4 cellular contexts compared by ENCODE assay signal in genomic region chr5:31465282-31465681, GRCh38.
A peak's percentile ranks its signal among the peaks of the same experiment; 100 is the strongest.
TF ChIP-seq lines count a peak whose summit lies in the region.

No MANE protein-coding gene starts in this region.

TF ChIP-seq in HepG2, 621 proteins besides CTCF, POLR2A, EP300 and RAD21:
- TF ChIP-seq SRSF1 (optimal IDR thresholded peaks at IDR 0.05; ENCODE audit: low read depth, low read length) (no peak), MAFF (IDR thresholded peaks at IDR 0.05; ENCODE audit: low read depth, low read length) (0 out of 2 replicates have a peak, but pooled peaks have one; percentile 19), BCL6 (CRISPR knock-in tag; IDR thresholded peaks at IDR 0.05) (no peak), GRHL1 (CRISPR knock-in tag; conservative IDR thresholded peaks at IDR 0.05) (no peak), NCOA5 (CRISPR knock-in tag; IDR thresholded peaks at IDR 0.05) (no peak), ZSCAN29 (CRISPR knock-in tag; conservative IDR thresholded peaks at IDR 0.05) (no peak), ZNF296 (CRISPR knock-in tag; conservative IDR thresholded peaks at IDR 0.05) (no peak), MAFK (conservative IDR thresholded peaks at IDR 0.05 in 1 of 2, IDR thresholded peaks at IDR 0.05 in 1 of 2; ENCODE audit: low read length in 2 of 2) (peak; percentile 57 to 63)
- TF ChIP-seq, protein P1, sequence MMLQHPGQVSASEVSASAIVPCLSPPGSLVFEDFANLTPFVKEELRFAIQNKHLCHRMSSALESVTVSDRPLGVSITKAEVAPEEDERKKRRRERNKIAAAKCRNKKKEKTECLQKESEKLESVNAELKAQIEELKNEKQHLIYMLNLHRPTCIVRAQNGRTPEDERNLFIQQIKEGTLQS (CRISPR knock-in tag; IDR thresholded peaks at IDR 0.05), result no peak
- TF ChIP-seq, protein P2, sequence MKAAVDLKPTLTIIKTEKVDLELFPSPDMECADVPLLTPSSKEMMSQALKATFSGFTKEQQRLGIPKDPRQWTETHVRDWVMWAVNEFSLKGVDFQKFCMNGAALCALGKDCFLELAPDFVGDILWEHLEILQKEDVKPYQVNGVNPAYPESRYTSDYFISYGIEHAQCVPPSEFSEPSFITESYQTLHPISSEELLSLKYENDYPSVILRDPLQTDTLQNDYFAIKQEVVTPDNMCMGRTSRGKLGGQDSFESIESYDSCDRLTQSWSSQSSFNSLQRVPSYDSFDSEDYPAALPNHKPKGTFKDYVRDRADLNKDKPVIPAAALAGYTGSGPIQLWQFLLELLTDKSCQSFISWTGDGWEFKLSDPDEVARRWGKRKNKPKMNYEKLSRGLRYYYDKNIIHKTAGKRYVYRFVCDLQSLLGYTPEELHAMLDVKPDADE (CRISPR knock-in tag; IDR thresholded peaks at IDR 0.05), result no peak

TF ChIP-seq in A549, 52 proteins besides CTCF, POLR2A, EP300 and RAD21:
- TF ChIP-seq HDAC2 (IDR thresholded peaks at IDR 0.05) (no peak), FOSB (CRISPR knock-in tag; IDR thresholded peaks at IDR 0.05) (no peak), MAFK (IDR thresholded peaks at IDR 0.05; ENCODE audit: partially characterized antibody) (peak; percentile 49), TFCP2L1 (CRISPR knock-in tag; IDR thresholded peaks at IDR 0.05) (no peak), MAX (IDR thresholded peaks at IDR 0.05) (no peak)

TF ChIP-seq in IMR-90, 13 proteins besides CTCF, POLR2A, EP300 and RAD21:
- no peak for TF ChIP-seq ELK1 (IDR thresholded peaks at IDR 0.05; ENCODE audit: borderline replicate concordance, low read depth, low read length)
- peak; percentile 39; the same call in 1 of the 2 replicates for TF ChIP-seq MAFK (IDR thresholded peaks at IDR 0.05; ENCODE audit: low read depth, low read length)
- TF ChIP-seq, protein P3, sequence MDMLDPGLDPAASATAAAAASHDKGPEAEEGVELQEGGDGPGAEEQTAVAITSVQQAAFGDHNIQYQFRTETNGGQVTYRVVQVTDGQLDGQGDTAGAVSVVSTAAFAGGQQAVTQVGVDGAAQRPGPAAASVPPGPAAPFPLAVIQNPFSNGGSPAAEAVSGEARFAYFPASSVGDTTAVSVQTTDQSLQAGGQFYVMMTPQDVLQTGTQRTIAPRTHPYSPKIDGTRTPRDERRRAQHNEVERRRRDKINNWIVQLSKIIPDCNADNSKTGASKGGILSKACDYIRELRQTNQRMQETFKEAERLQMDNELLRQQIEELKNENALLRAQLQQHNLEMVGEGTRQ (IDR thresholded peaks at IDR 0.05; ENCODE audit: low read depth, low read length), result no peak
- no peak for TF ChIP-seq RCOR1 (IDR thresholded peaks at IDR 0.05; ENCODE audit: insufficient replicate concordance, low read length)
- TF ChIP-seq CHD1 (IDR thresholded peaks at IDR 0.05; ENCODE audit: low read depth, low read length), result no peak

TF ChIP-seq in K562, 482 proteins besides CTCF, POLR2A, EP300 and RAD21:
- TF ChIP-seq FOXA3 (CRISPR knock-in tag; conservative IDR thresholded peaks at IDR 0.05 in 1 of 2, IDR thresholded peaks at IDR 0.05 in 1 of 2) (no peak), ZNF316 (IDR thresholded peaks at IDR 0.05) (peak; percentile 71), SNRNP70 (optimal IDR thresholded peaks at IDR 0.05; ENCODE audit: low read depth, low read length) (no peak), CSDE1 (IDR thresholded peaks at IDR 0.05) (no peak), ZC3H11A (IDR thresholded peaks at IDR 0.05; ENCODE audit: low read depth, low read length) (no peak), ETV6 (IDR thresholded peaks at IDR 0.05; ENCODE audit: borderline replicate concordance in 1 of 2, low read depth in 2 of 2, low read length in 1 of 2) (no peak), ETV6 (CRISPR knock-in tag; IDR thresholded peaks at IDR 0.05; ENCODE audit: borderline replicate concordance) (no peak), C11orf30 (IDR thresholded peaks at IDR 0.05; ENCODE audit: low read depth) (peak; percentile 49; the same call in 1 of the 2 replicates)
- TF ChIP-seq, protein P4, sequence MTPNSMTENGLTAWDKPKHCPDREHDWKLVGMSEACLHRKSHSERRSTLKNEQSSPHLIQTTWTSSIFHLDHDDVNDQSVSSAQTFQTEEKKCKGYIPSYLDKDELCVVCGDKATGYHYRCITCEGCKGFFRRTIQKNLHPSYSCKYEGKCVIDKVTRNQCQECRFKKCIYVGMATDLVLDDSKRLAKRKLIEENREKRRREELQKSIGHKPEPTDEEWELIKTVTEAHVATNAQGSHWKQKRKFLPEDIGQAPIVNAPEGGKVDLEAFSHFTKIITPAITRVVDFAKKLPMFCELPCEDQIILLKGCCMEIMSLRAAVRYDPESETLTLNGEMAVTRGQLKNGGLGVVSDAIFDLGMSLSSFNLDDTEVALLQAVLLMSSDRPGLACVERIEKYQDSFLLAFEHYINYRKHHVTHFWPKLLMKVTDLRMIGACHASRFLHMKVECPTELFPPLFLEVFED (CRISPR knock-in tag; conservative IDR thresholded peaks at IDR 0.05), result no peak
TF ChIP-seq in K562: peak in this region for 2.
